Comparison of ENCODE assay signal across 28 cellular contexts in genomic region chr6:129732034-129732433, GRCh38. TPM values are rescaled to one million over a fixed set of nuclear protein-coding genes. Genes with fewer than 3 reads are reported as not detected.
DNase-seq lines count a peak whose midpoint lies in the region; ATAC-seq, FAIRE-seq and TF ChIP-seq lines count a peak whose summit lies in the region.
"Had no signal": no experiment of that assay in that cellular context is flagged by ENCODE, and none has a peak within 500 bp of the region (broad histone marks: within the 10 kb centered on the region; RNA-seq: fewer than 3 reads in every experiment).

No MANE protein-coding gene starts in this region.

- no peaks in the 10 kb centered on the region for H3K9me3 Mint-ChIP-seq in astrocyte (ENCODE audit: unreplicated experiment)
- H3K9me3 Mint-ChIP-seq in CD8-positive, alpha-beta memory T cell, result no peaks in the 10 kb centered on the region
- H3K9me3 Mint-ChIP-seq: activated CD8-positive, alpha-beta T cell treated with anti-CD3 and anti-CD28 coated beads for 36 hours; natural killer cell; type B pancreatic cell had no signal

- no peak for FAIRE-seq in astrocyte (lab: Jason Lieb, UNC)
- peak; percentile 66 for FAIRE-seq in keratinocyte (lab: Jason Lieb, UNC)
- FAIRE-seq: bronchial epithelial cell, GM18507, pancreas had no signal

- TF ChIP-seq CTCF in MM.1S (IDR thresholded peaks at IDR 0.05; ENCODE audit: low read length) (no peak), astrocyte (IDR thresholded peaks at IDR 0.05; ENCODE audit: insufficient read depth, low read depth, low read length) (no peak), keratinocyte (optimal IDR thresholded peaks at IDR 0.05 in 1 of 3, IDR thresholded peaks at IDR 0.05 in 1 of 3, conservative IDR thresholded peaks at IDR 0.05 in 1 of 3; ENCODE audit: extremely low read depth in 1 of 3, insufficient read depth in 2 of 3, low read length in 3 of 3) (no peak), upper lobe of left lung (IDR thresholded peaks at IDR 0.05) (no peak)

- H3K4me2 ChIP-seq in MM.1S (ENCODE audit: low read depth, low read length) (no peak overlapping the region), astrocyte (ENCODE audit: low read length) (no peak overlapping the region), keratinocyte (ENCODE audit: control insufficient read depth, extremely low read depth, insufficient read depth, low read depth, low read length) (peak overlapping the region; percentile 46)

- H3K9me1 ChIP-seq in keratinocyte (ENCODE audit: control insufficient read depth, extremely low read depth, insufficient read depth, low read length), result no peaks in the 10 kb centered on the region

- 53 to 55% methylated on average over 2 of the region's 2 CpGs for WGBS in upper lobe of left lung, 2 donors

- H3K27ac Mint-ChIP-seq in astrocyte (ENCODE audit: unreplicated experiment), result no peak overlapping the region
- H3K27ac Mint-ChIP-seq in CD8-positive, alpha-beta memory T cell, result no peak overlapping the region
- H3K27ac Mint-ChIP-seq: activated CD8-positive, alpha-beta T cell treated with anti-CD3 and anti-CD28 coated beads for 36 hours; type B pancreatic cell; WTC11 had no signal

- no peak for TF ChIP-seq POLR2A in upper lobe of left lung (IDR thresholded peaks at IDR 0.05)

- H3K27me3 ChIP-seq in MM.1S (replicated peaks; ENCODE audit: insufficient read depth, low read length), result no peaks in the 10 kb centered on the region
- no peaks in the 10 kb centered on the region for H3K27me3 ChIP-seq in astrocyte (ENCODE audit: insufficient read depth, low read length)
- H3K27me3 ChIP-seq in keratinocyte (ENCODE audit: control insufficient read depth, extremely low read depth, insufficient read depth, low read length), result no peaks in the 10 kb centered on the region
- no peaks in the 10 kb centered on the region for H3K27me3 ChIP-seq in CD8-positive, alpha-beta memory T cell (ENCODE audit: insufficient read depth, low read length, poor library complexity, severe bottlenecking)
- H3K27me3 ChIP-seq in upper lobe of left lung, result no peaks in the 10 kb centered on the region
- H3K27me3 ChIP-seq: adrenal gland, pancreas, sigmoid colon had no signal

- dilution Hi-C loops in keratinocyte (cut with MboI; ENCODE audit: extremely low pct_ligation_motif_present, low sequenced_read_pairs), result no loop called here

- H3K79me2 ChIP-seq in MM.1S (ENCODE audit: low read length) (no peaks in the 10 kb centered on the region), astrocyte (ENCODE audit: insufficient read depth, low read length) (no peaks in the 10 kb centered on the region), keratinocyte (ENCODE audit: control insufficient read depth, insufficient read depth, low read length) (no peaks in the 10 kb centered on the region)

- H2AFZ ChIP-seq in MM.1S (ENCODE audit: low read length) (0 out of 2 replicates have a peak overlapping the region, but pooled peaks have one; percentile 20), astrocyte (ENCODE audit: low read depth, low read length) (peak overlapping the region; percentile 41), keratinocyte (ENCODE audit: control insufficient read depth, low read length) (peak overlapping the region; percentile 71)

- H3K9ac ChIP-seq in MM.1S (ENCODE audit: low read length) (no peak overlapping the region), astrocyte (ENCODE audit: low read length) (no peak overlapping the region), keratinocyte (ENCODE audit: control insufficient read depth, extremely low read depth, insufficient read depth, low read length) (no peak overlapping the region)

- H3F3A ChIP-seq in MM.1S (ENCODE audit: insufficient read depth, low read length), result no peaks in the 10 kb centered on the region

- H3K36me3 ChIP-seq in MM.1S (replicated peaks; ENCODE audit: insufficient read depth, low read length) (no peaks in the 10 kb centered on the region), astrocyte (ENCODE audit: insufficient read depth, low read length) (no peaks in the 10 kb centered on the region), keratinocyte (ENCODE audit: control insufficient read depth in 2 of 2, extremely low read depth in 1 of 2, insufficient read depth in 2 of 2, low read length in 2 of 2) (no peaks in the 10 kb centered on the region), upper lobe of left lung (no peaks in the 10 kb centered on the region)
- no peaks in the 10 kb centered on the region for H3K36me3 ChIP-seq in CD8-positive, alpha-beta memory T cell (ENCODE audit: insufficient read depth, low read length)
- H3K36me3 ChIP-seq: adrenal gland, pancreas, sigmoid colon had no signal

- H3K36me3 Mint-ChIP-seq in astrocyte (ENCODE audit: low read depth, unreplicated experiment), result no peaks in the 10 kb centered on the region
- no peaks in the 10 kb centered on the region for H3K36me3 Mint-ChIP-seq in CD8-positive, alpha-beta memory T cell
- H3K36me3 Mint-ChIP-seq: natural killer cell, type B pancreatic cell, WTC11 had no signal

- no peak for ATAC-seq in upper lobe of left lung (ENCODE audit: low FRiP score in 2 of 2)
- ATAC-seq: activated CD8-positive, alpha-beta T cell treated with anti-CD3 and anti-CD28 coated beads for 36 hours; left lobe of liver; Panc1; pancreas; WTC11 had no signal

- DNase-seq in ELR (ENCODE audit: low read depth) (peak; percentile 33), MM.1S (no peak), astrocyte (ENCODE audit: low read depth) (no peak), keratinocyte (ENCODE audit: low read depth, low spot score) (no peak), NCI-H187 (lab: John Stamatoyannopoulos, UW) (no peak), upper lobe of left lung (no peak)
- no peak for DNase-seq in activated T-cell treated with anti-CD3 and anti-CD28 coated beads, Interleukin-2, amount 50 U/mL, for 48 hours
- DNase-seq in CD8-positive, alpha-beta memory T cell, result no peak
- DNase-seq: activated CD8-positive, alpha-beta T cell treated with anti-CD3 and anti-CD28 coated beads for 36 hours; adrenal gland; HCEC 1CT; head of caudate nucleus; natural killer cell; NCI-H1092; NCI-H2029; NCI-H345; pancreas; sigmoid colon; stimulated activated CD8-positive, alpha-beta memory T cell treated with anti-CD3 and anti-CD28 coated beads, Interleukin-4, amount 100 ng/mL, for 48 hours; T-helper 2 cell had no signal

- no peak for TF ChIP-seq EP300 in upper lobe of left lung (IDR thresholded peaks at IDR 0.05)

- H3K27ac ChIP-seq in MM.1S (ENCODE audit: low read length), result no peak overlapping the region
- H3K27ac ChIP-seq in astrocyte (ENCODE audit: low read depth, low read length), result no peak overlapping the region
- H3K27ac ChIP-seq in keratinocyte (ENCODE audit: control insufficient read depth, insufficient read depth, low read length), result peak overlapping the region; percentile 6
- H3K27ac ChIP-seq in CD8-positive, alpha-beta memory T cell (ENCODE audit: low read depth, low read length), result no peak overlapping the region
- H3K27ac ChIP-seq in upper lobe of left lung, result peak overlapping the region in 1 of 4 donors; percentile 31
- H3K27ac ChIP-seq: C4-2B, coronary artery, pancreas, sigmoid colon had no signal

- no peak overlapping the region for H3K4me3 ChIP-seq in MM.1S (ENCODE audit: low read length)
- no peak overlapping the region for H3K4me3 ChIP-seq in astrocyte (ENCODE audit: insufficient read depth, low read depth, low read length)
- no peak overlapping the region for H3K4me3 ChIP-seq in keratinocyte (ENCODE audit: control insufficient read depth in 2 of 3, extremely low read depth in 1 of 3, insufficient read depth in 2 of 3, low read depth in 1 of 3, low read length in 3 of 3)
- no peak overlapping the region for H3K4me3 ChIP-seq in CD8-positive, alpha-beta memory T cell (ENCODE audit: low read length)
- no peak overlapping the region for H3K4me3 ChIP-seq in upper lobe of left lung
- H3K4me3 ChIP-seq: adrenal gland, coronary artery, pancreas, sigmoid colon had no signal

- no peak overlapping the region for H3K4me3 Mint-ChIP-seq in astrocyte (ENCODE audit: unreplicated experiment)
- H3K4me3 Mint-ChIP-seq in CD8-positive, alpha-beta memory T cell, result no peak overlapping the region
- H3K4me3 Mint-ChIP-seq: activated CD8-positive, alpha-beta T cell treated with anti-CD3 and anti-CD28 coated beads for 36 hours; natural killer cell; type B pancreatic cell; WTC11 had no signal

- H3K9me2 ChIP-seq in MM.1S (replicated peaks; ENCODE audit: insufficient read depth, low read length), result no peaks in the 10 kb centered on the region

- H3K9me3 ChIP-seq in MM.1S (replicated peaks; ENCODE audit: insufficient read depth, low read length) (no peaks in the 10 kb centered on the region), astrocyte (ENCODE audit: insufficient read depth, low read depth, low read length) (no peaks in the 10 kb centered on the region), keratinocyte (ENCODE audit: control insufficient read depth, low read depth, low read length) (no peaks in the 10 kb centered on the region), upper lobe of left lung (no peaks in the 10 kb centered on the region)
- no peaks in the 10 kb centered on the region for H3K9me3 ChIP-seq in CD8-positive, alpha-beta memory T cell (ENCODE audit: low read length)
- H3K9me3 ChIP-seq: adrenal gland, pancreas, sigmoid colon had no signal

- H4K20me1 ChIP-seq in MM.1S (ENCODE audit: insufficient read depth, low read length), result no peaks in the 10 kb centered on the region
- no peaks in the 10 kb centered on the region for H4K20me1 ChIP-seq in astrocyte (ENCODE audit: insufficient read depth, low read length)
- H4K20me1 ChIP-seq in keratinocyte (ENCODE audit: control insufficient read depth, extremely low read depth, insufficient read depth, low read length), result no peaks in the 10 kb centered on the region

- POLR2A ChIA-PET in CD8-positive, alpha-beta memory T cell (lab: Charles Lee), result no interaction called here

- H3K27me3 Mint-ChIP-seq in astrocyte (ENCODE audit: low read depth, unreplicated experiment), result no peaks in the 10 kb centered on the region
- H3K27me3 Mint-ChIP-seq in CD8-positive, alpha-beta memory T cell, result no peaks in the 10 kb centered on the region
- H3K27me3 Mint-ChIP-seq: activated CD8-positive, alpha-beta T cell treated with anti-CD3 and anti-CD28 coated beads for 36 hours; type B pancreatic cell had no signal

- peaks cover 9% of the 10 kb centered on the region for H3K4me1 Mint-ChIP-seq in astrocyte (ENCODE audit: low read depth, unreplicated experiment)
- peaks cover 14 to 28% (median 17%) of the 10 kb centered on the region in 3 donors for H3K4me1 Mint-ChIP-seq in CD8-positive, alpha-beta memory T cell

- CTCF ChIA-PET in CD8-positive, alpha-beta memory T cell (lab: Charles Lee), result interaction anchor here (2.6 to 6.4 kb wide), 5 partner anchors 13 to 133 kb away, joined by 6 to 88 read pairs (median 27); partner anchors contain the start of gene ARHGAP18

- H3K4me1 ChIP-seq in MM.1S (ENCODE audit: low read length) (no peaks in the 10 kb centered on the region; the same call in 1 of the 2 replicates), astrocyte (ENCODE audit: insufficient read depth, low read length) (no peaks in the 10 kb centered on the region), keratinocyte (ENCODE audit: control insufficient read depth, extremely low read depth, insufficient read depth, low read length) (peaks cover 22% of the 10 kb centered on the region), upper lobe of left lung (peaks cover 0 to 10% (median 0%) of the 10 kb centered on the region in 4 donors)
- no peaks in the 10 kb centered on the region for H3K4me1 ChIP-seq in CD8-positive, alpha-beta memory T cell (ENCODE audit: insufficient read depth, low read length)
- H3K4me1 ChIP-seq: pancreas, sigmoid colon had no signal

RNA-seq across cellular contexts. Expression of gene ARHGAP18, which starts 22.1 kb away (rescaled TPM):
- total RNA-seq in astrocyte, result 38.6 and 43.2 TPM in 2 replicates
- 7.1 to 22.0 TPM (median 17.7 TPM) in 3 replicates for polyA plus RNA-seq in keratinocyte
- 2.6 TPM for polyA plus RNA-seq in keratinocyte (2011; ENCODE audit: low read depth)
- 8.0 and 12.3 TPM in 2 replicates for polyA plus RNA-seq in keratinocyte (2011; cell fraction: cytosol; rRNA removed)
- 6.6 and 7.7 TPM in 2 replicates for polyA plus RNA-seq in keratinocyte (2011; cell fraction: nucleus; rRNA removed)
- 2.5 and 24.4 TPM in 2 replicates for polyA plus RNA-seq in keratinocyte (2012; ENCODE audit: low replicate concordance)
- polyA minus RNA-seq in keratinocyte, result 6.2 to 21.2 TPM (median 11.5 TPM) in 3 replicates
- 11.3 TPM for polyA minus RNA-seq in keratinocyte (2011; cell fraction: cytosol; rRNA and poly(A)+ RNA removed)
- polyA minus RNA-seq in keratinocyte (2011; cell fraction: nucleus; rRNA and poly(A)+ RNA removed), result 10.1 and 18.2 TPM in 2 replicates
- total RNA-seq in CD8-positive, alpha-beta memory T cell, result 1 to 10 TPM; 6.5 to 7.2 TPM
- 5.8 TPM for polyA plus RNA-seq in CD8-positive, alpha-beta memory T cell
- 10 to 100 TPM; 30.4 to 56.8 (median 48.9) TPM for total RNA-seq in upper lobe of left lung

Comparison
In these comparisons a context has a peak if more than half of its experiments do, and no peak if none do; other contexts are left out.
1. H2AFZ ChIP-seq: peak in every context shown above with its lines; median percentile 71 in keratinocyte; 41 in astrocyte; 20 in MM.1S.